Comparison of ENCODE assay signal across 36 cellular contexts in the genomic region with DNA sequence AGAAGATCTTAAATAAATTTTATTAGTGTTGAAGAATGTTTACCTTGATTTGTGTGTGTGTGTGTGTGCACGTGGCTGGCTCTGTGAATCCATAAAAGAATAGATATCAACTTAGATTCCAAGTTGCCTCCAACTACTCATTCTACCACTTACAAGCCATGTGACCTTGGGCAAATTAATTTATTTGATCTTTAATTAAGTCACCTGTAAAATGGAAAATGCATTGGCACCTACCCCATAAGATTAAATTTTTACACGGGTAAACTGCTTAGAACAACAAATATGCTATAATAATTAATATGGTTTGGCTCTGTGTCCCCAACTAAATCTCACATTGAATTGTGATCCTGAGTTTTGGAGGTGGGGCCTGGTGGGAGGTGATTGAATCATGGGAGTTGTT.
"Had no signal": no experiment of that assay in that cellular context is flagged by ENCODE, and none has a peak within 500 bp of the region (broad histone marks: within the 10 kb centered on the region; RNA-seq: fewer than 3 reads in every experiment).

No MANE protein-coding gene starts in this region.

- H3K27me3 ChIP-seq: MG63 had no signal

- H3K36me3 ChIP-seq: MG63 had no signal

- H3K4me3 ChIP-seq: MG63 had no signal

- DNase-seq: Karpas-422, Kasumi-1, MG63, MM.1S, MV-4-11, NCI-H1048, NCI-H1092, NCI-H1092 treated with DMSO at 0.1 percent for 48 hours, NCI-H1105, NCI-H1105 treated with DMSO at 0.1 percent for 48 hours, NCI-H1417, NCI-H1417 treated with DMSO at 0.1 percent for 48 hours, NCI-H1436, NCI-H1436 treated with DMSO at 0.1 percent for 48 hours, NCI-H146, NCI-H1694, NCI-H1694 treated with DMSO at 0.1 percent for 48 hours, NCI-H187, NCI-H187 treated with DMSO at 0.1 percent for 48 hours, NCI-H1930, NCI-H2029, NCI-H2029 treated with DMSO at 0.1 percent for 48 hours, NCI-H2081, NCI-H2081 treated with DMSO at 0.1 percent for 48 hours, NCI-H2107, NCI-H2171, NCI-H2171 treated with DMSO at 0.1 percent for 48 hours, NCI-H2227 treated with DMSO at 0.1 percent for 48 hours, NCI-H226, NCI-H345, NCI-H446, NCI-H446 treated with DMSO at 0.1 percent for 48 hours, NCI-H510A, NCI-H510A treated with DMSO at 0.1 percent for 48 hours, NCI-H524, NCI-H524 treated with DMSO at 0.1 percent for 48 hours had no signal

- H3K9me3 ChIP-seq: MG63 had no signal
